Comparison of ENCODE assay signal across 1 cellular context in the genomic region with DNA sequence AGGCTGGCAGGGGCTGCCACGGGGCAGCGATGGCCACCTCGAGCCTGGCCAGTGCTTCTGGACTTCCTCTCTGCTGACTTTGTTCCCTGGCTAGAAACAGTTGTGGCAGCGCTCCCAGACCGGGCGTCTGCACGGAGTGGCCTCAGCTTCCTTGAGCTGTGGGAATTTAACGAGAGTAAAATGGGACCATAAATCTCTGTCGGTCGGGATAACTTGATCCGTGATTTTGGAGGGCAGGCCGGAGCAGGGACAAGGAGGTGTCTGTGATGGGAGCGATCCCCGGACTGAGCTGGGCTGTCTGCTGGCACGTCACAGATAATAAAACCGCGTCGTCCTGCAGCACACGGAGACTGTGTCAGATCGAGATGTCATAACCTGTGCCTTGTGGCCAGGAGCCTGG.
A peak's percentile ranks its signal among the peaks of the same experiment; 100 is the strongest.
TF ChIP-seq lines count a peak whose summit lies in the region.

No MANE protein-coding gene starts in this region.

TF ChIP-seq in K562, 482 proteins besides CTCF, POLR2A, EP300 and RAD21:
- TF ChIP-seq ZNF561 (CRISPR knock-in tag; conservative IDR thresholded peaks at IDR 0.05) (no peak), ZNF263 (CRISPR knock-in tag; IDR thresholded peaks at IDR 0.05; ENCODE audit: borderline replicate concordance) (no peak), ATF1 (CRISPR knock-in tag; IDR thresholded peaks at IDR 0.05) (no peak), ATF1 (tag; IDR thresholded peaks at IDR 0.05) (peak; percentile 17; the same call in 1 of the 2 replicates), ZNF57 (CRISPR knock-in tag; IDR thresholded peaks at IDR 0.05) (no peak), KDM1A (IDR thresholded peaks at IDR 0.05) (peak in 1 of 2 experiments; percentile 40; a peak in 1 of 4 replicates), DPF2 (IDR thresholded peaks at IDR 0.05) (no peak), CREM (IDR thresholded peaks at IDR 0.05; ENCODE audit: low read depth) (0 out of 2 replicates have a peak, but pooled peaks have one; percentile 28)
